ENCODE assay signal across 8 cellular contexts in genomic region chr2:234496442-234496834, GRCh38. TPM values are rescaled to one million over a fixed set of nuclear protein-coding genes. Genes with fewer than 3 reads are reported as not detected.
DNase-seq lines count a peak whose midpoint lies in the region; ATAC-seq, FAIRE-seq and TF ChIP-seq lines count a peak whose summit lies in the region.

No MANE protein-coding gene starts in this region.

- peaks cover 22% of the 10 kb centered on the region for H3K23me2 ChIP-seq in H1 (ENCODE audit: low read depth, low read length)

- no peak for FAIRE-seq in H1 (lab: Jason Lieb, UNC)

- H2BK15ac ChIP-seq in H1 (ENCODE audit: low read length): peak overlapping the region; percentile 67; the same call in 1 of the 2 replicates

- H3K23ac ChIP-seq in H1 (ENCODE audit: insufficient read length): no peak overlapping the region

- ATAC-seq in GM21526 (IDR thresholded peaks at IDR 0.05; ENCODE audit: low FRiP score, unreplicated experiment): peak; percentile 47

- H3K36me3 ChIP-seq in H1 (ENCODE audit: control insufficient read depth in 2 of 4, insufficient read depth in 4 of 4, low read length in 3 of 4) (no peaks in the 10 kb centered on the region), mucosa of stomach (ENCODE audit: control insufficient read depth, insufficient read depth, low read length) (no peaks in the 10 kb centered on the region)

- 1% methylated on average over 50 of the region's 57 CpGs; no CpG with 5 or more reads in 1 of the 2 experiments for WGBS in H1 (ENCODE audit: extremely low coverage in 1 of 2, insufficient coverage in 1 of 2, insufficient read length in 1 of 2, insufficient replicate concordance in 2 of 2, low coverage in 1 of 2, low lambda C conversion rate in 2 of 2, missing lambda C conversion rate in 1 of 2), 2 experiments

- H2BK12ac ChIP-seq in H1 (ENCODE audit: low read depth, low read length): peak overlapping the region; percentile 97; the same call in 1 of the 2 replicates

- H3K27me3 ChIP-seq in H1 (replicated peaks in 1 of 4; ENCODE audit: control insufficient read depth in 3 of 4, extremely low read depth in 1 of 4, insufficient read depth in 3 of 4, low read length in 3 of 4) (peaks cover 0 to 11% (median 3%) of the 10 kb centered on the region in 4 experiments; a peak in 4 of 7 replicates), mucosa of stomach (ENCODE audit: control insufficient read depth, insufficient read depth, low read length) (peaks cover 11% of the 10 kb centered on the region)

- peak overlapping the region; percentile 92 for H4K8ac ChIP-seq in H1 (ENCODE audit: extremely low read depth, insufficient read depth, low read length)

- TF ChIP-seq POLR2A in H1 (IDR thresholded peaks at IDR 0.05; ENCODE audit: control extremely low read depth in 1 of 2, low read depth in 2 of 2, low read length in 2 of 2): no peak

- peak; percentile 19 for DNase-seq in DMS53 treated with DMSO at 0.1 percent for 48 hours (lab: John Stamatoyannopoulos, UW; ENCODE audit: unreplicated experiment)
- peak; percentile 36 for DNase-seq in HuH-7 (ENCODE audit: low spot score)
- peak; percentile 68 for DNase-seq in activated CD4-positive, CD25-positive, alpha-beta regulatory T cell treated with anti-CD3 and anti-CD28 coated beads, Interleukin-2, amount 50 U/mL, for 72 hours
- DNase-seq in H1 (ENCODE audit: low read depth in 1 of 2, low spot score in 2 of 2): peak in 1 of 2 experiments; percentile 65
- DNase-seq in HK-2 (ENCODE audit: unreplicated experiment): no peak
- no peak for DNase-seq in mucosa of gallbladder (ENCODE audit: low spot score)

- CTCF ChIA-PET in H1 (lab: Charles Lee; ENCODE audit: partially characterized antibody): interaction anchor here (0.5 to 1.6 kb wide), 5 partner anchors 52 to 215 kb away, joined by 3 to 5 read pairs (median 4); no protein-coding TSS in a partner anchor

- no peak overlapping the region for H4K5ac ChIP-seq in H1 (ENCODE audit: insufficient read length, low read depth, low read length)

- peaks cover 0 to 12% (median 3%) of the 10 kb centered on the region in 4 experiments; a peak in 5 of 7 replicates for H3K4me1 ChIP-seq in H1 (replicated peaks in 1 of 4; ENCODE audit: control insufficient read depth in 3 of 4, insufficient read depth in 4 of 4, low read length in 3 of 4)
- H3K4me1 ChIP-seq in mucosa of stomach (ENCODE audit: control insufficient read depth, insufficient read depth, low read length): peaks cover 13% of the 10 kb centered on the region

- H2BK20ac ChIP-seq in H1 (ENCODE audit: low read length): no peak overlapping the region

- peaks cover 0 to 48% of the 10 kb centered on the region in 2 experiments; a peak in 3 of 4 replicates for H3K79me2 ChIP-seq in H1 (ENCODE audit: control insufficient read depth in 1 of 2, insufficient read depth in 2 of 2, low read length in 2 of 2)

- H3K79me1 ChIP-seq in H1 (ENCODE audit: low read depth, low read length): peaks cover 3% of the 10 kb centered on the region

- H2AK5ac ChIP-seq in H1 (ENCODE audit: low read depth, low read length): peak overlapping the region; percentile 57

- H3K9ac ChIP-seq in H1 (replicated peaks in 1 of 4; ENCODE audit: extremely low read depth in 1 of 4, low read depth in 3 of 4, low read length in 3 of 4) (peak overlapping the region; percentile 69 to 82 (median 77)), mucosa of stomach (ENCODE audit: low read length) (peak overlapping the region; percentile 80)

- TF ChIP-seq CTCF in H1 (IDR thresholded peaks at IDR 0.05; ENCODE audit: control extremely low read depth in 1 of 3, insufficient read depth in 1 of 3, low read depth in 1 of 3, low read length in 3 of 3): no peak

- POLR2A ChIA-PET in H1 (lab: Charles Lee; ENCODE audit: partially characterized antibody): interaction anchor here (0.8 to 2.1 kb wide), 6 partner anchors 8 to 524 kb away, joined by 3 to 7 read pairs (median 3); no protein-coding TSS in a partner anchor

- H3K27ac ChIP-seq in H1 (ENCODE audit: low read depth, low read length): peak overlapping the region; percentile 36; the same call in 1 of the 2 replicates

- H3K14ac ChIP-seq in H1 (ENCODE audit: insufficient read length): no peak overlapping the region

- H4K91ac ChIP-seq in H1 (replicated peaks; ENCODE audit: insufficient read length, low read length): peak overlapping the region; percentile 83

- H3K4me2 ChIP-seq in H1 (ENCODE audit: insufficient read depth in 1 of 2, low read depth in 2 of 2, low read length in 2 of 2): peak overlapping the region; percentile 93 to 95

- TF ChIP-seq RAD21 in H1 (IDR thresholded peaks at IDR 0.05 in 1 of 2, conservative IDR thresholded peaks at IDR 0.05 in 1 of 2; ENCODE audit: low read depth in 2 of 2, low read length in 2 of 2): no peak; a peak in 1 of 4 replicates

- no peak for TF ChIP-seq EP300 in H1 (IDR thresholded peaks at IDR 0.05; ENCODE audit: borderline replicate concordance in 1 of 2, low read depth in 2 of 2, low read length in 2 of 2)

- H3K4ac ChIP-seq in H1 (replicated peaks; ENCODE audit: insufficient read length, low read depth, low read length): peak overlapping the region; percentile 36

- H2BK5ac ChIP-seq in H1 (ENCODE audit: low read depth, low read length): peak overlapping the region; percentile 66

- H3K9me3 ChIP-seq in H1 (ENCODE audit: insufficient read depth in 2 of 2, low read depth in 1 of 2, low read length in 1 of 2) (no peaks in the 10 kb centered on the region), mucosa of stomach (ENCODE audit: control insufficient read depth, low read length) (no peaks in the 10 kb centered on the region)

- H2AFZ ChIP-seq in H1 (ENCODE audit: low read length): no peak overlapping the region

- H3K4me3 ChIP-seq in H1 (ENCODE audit: extremely low read depth in 1 of 4, insufficient read depth in 2 of 4, low read depth in 3 of 4, low read length in 4 of 4) (peak overlapping the region; percentile 68 to 91 (median 81)), mucosa of stomach (ENCODE audit: low read length) (peak overlapping the region; percentile 92)

- peaks cover 6 to 15% of the 10 kb centered on the region in 2 experiments for H4K20me1 ChIP-seq in H1 (replicated peaks in 1 of 2; ENCODE audit: control insufficient read depth in 1 of 2, insufficient read depth in 2 of 2, low read length in 2 of 2)

- peak overlapping the region; percentile 97 for H3K18ac ChIP-seq in H1 (ENCODE audit: extremely low read depth, low read length)

- H2BK120ac ChIP-seq in H1 (replicated peaks; ENCODE audit: low read depth, low read length): no peak overlapping the region

- peak overlapping the region; percentile 52 for H3K56ac ChIP-seq in H1 (replicated peaks; ENCODE audit: insufficient read length, low read depth, low read length)

TF ChIP-seq in H1, 55 proteins besides CTCF, POLR2A, EP300 and RAD21 (continues in another document):
- TF ChIP-seq TBP (IDR thresholded peaks at IDR 0.05; ENCODE audit: low read depth, low read length): no peak
- no peak for TF ChIP-seq SRF (IDR thresholded peaks at IDR 0.05; ENCODE audit: low read depth, low read length)
- TF ChIP-seq PHF8 (conservative IDR thresholded peaks at IDR 0.05; ENCODE audit: low read depth, low read length): no peak

RNA-seq across cellular contexts. Expression of gene ARL4C, which starts 0.4 kb away (rescaled TPM):
- total RNA-seq in H1 (2021; fragmentation: NEBNext Ultra II Directional; extraction: Animal tissue kit (Norgen Biotek cat#: 25700)): 15.9 and 16.9 TPM in 2 replicates
- polyA plus RNA-seq in H1 (2011; rRNA removed): 7.0 and 7.7 TPM in 2 replicates
- 10.0 TPM for polyA plus RNA-seq in H1 (2011; cell fraction: cytosol; rRNA removed)
- polyA plus RNA-seq in H1 (2011; cell fraction: nucleus; rRNA removed): 7.0 TPM
- 11.6 to 14.4 TPM (median 12.9 TPM) in 4 replicates for polyA plus RNA-seq in H1 (2012, experiment 1 of 2)
- polyA plus RNA-seq in H1 (2012, experiment 2 of 2): 7.3 TPM
- 7.6 TPM for polyA plus RNA-seq in H1 (2013, experiment 1 of 2)
- polyA plus RNA-seq in H1 (2013, experiment 2 of 2): 7.8 TPM
- 8.1 and 8.3 TPM in 2 replicates for polyA minus RNA-seq in H1 (2011; rRNA and poly(A)+ RNA removed)
- 11.0 TPM for polyA minus RNA-seq in H1 (2011; cell fraction: cytosol; rRNA and poly(A)+ RNA removed)
- 12.7 TPM for polyA minus RNA-seq in H1 (2011; cell fraction: nucleus; rRNA and poly(A)+ RNA removed)
- 10.2 TPM for total RNA-seq in mucosa of gallbladder

Comparison
In these comparisons a context has a peak if more than half of its experiments do, and no peak if none do; other contexts are left out.
1. DNase-seq: peak in DMS53 treated with DMSO at 0.1 percent for 48 hours (single experiment), HuH-7 (single experiment) and activated CD4-positive, CD25-positive, alpha-beta regulatory T cell treated with anti-CD3 and anti-CD28 coated beads, Interleukin-2, amount 50 U/mL, for 72 hours (single experiment); none in HK-2 (single experiment) and mucosa of gallbladder (single experiment).